Comparison of ENCODE assay signal across 19 cellular contexts in the genomic region with DNA sequence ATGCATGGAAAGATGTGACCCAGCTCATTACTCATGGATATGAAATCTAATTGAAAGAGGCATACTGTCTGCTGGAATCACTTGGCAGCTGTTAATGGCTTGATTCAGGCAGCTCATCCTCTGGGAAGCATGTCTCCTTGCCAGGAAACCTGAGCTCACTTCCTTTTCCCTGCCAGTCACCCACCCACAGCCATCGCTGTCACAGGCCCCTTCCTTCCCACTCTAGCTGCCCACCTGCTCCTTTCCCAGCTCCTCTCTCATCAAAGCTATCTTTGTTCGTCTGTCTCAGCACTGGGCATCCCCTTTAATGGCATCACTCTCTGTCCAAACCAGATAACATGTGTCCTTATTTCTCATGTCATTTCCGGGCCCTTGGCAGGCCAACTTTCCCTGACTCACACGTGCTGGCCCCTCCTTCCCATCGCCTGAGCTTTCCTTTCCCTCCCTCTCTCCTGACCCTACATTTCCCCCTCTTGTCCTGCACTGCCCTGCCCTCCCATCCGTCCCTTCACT.
DNase-seq lines count a peak whose midpoint lies in the region; ATAC-seq, FAIRE-seq and TF ChIP-seq lines count a peak whose summit lies in the region.
"Had no signal": no experiment of that assay in that cellular context is flagged by ENCODE, and none has a peak within 500 bp of the region (broad histone marks: within the 10 kb centered on the region; RNA-seq: fewer than 3 reads in every experiment).

No MANE protein-coding gene starts in this region.

- no peak for TF ChIP-seq CTCF in right lobe of liver (IDR thresholded peaks at IDR 0.05)
- TF ChIP-seq CTCF in HepG2 (CRISPR knock-in tag; IDR thresholded peaks at IDR 0.05): no peak
- no peak for TF ChIP-seq CTCF in tibial artery (IDR thresholded peaks at IDR 0.05)
- TF ChIP-seq CTCF in coronary artery (IDR thresholded peaks at IDR 0.05): no peak

- H3K36me3 Mint-ChIP-seq in activated naive CD8-positive, alpha-beta T cell treated with anti-CD3 and anti-CD28 coated beads for 36 hours: no peaks in the 10 kb centered on the region
- H3K36me3 Mint-ChIP-seq: naive thymus-derived CD8-positive, alpha-beta T cell; type B pancreatic cell had no signal

- DNase-seq in right lobe of liver: no peak
- DNase-seq in HepG2 (ENCODE audit: low spot score): no peak
- peak; percentile 14 for DNase-seq in T1000 (lab: John Stamatoyannopoulos, UW)
- DNase-seq in foreskin melanocyte: peak; percentile 24
- no peak for DNase-seq in activated naive CD8-positive, alpha-beta T cell treated with anti-CD3 and anti-CD28 coated beads for 36 hours
- DNase-seq in tibial artery: no peak
- DNase-seq in coronary artery (ENCODE audit: low spot score): no peak
- DNase-seq: activated CD4-positive, CD25-positive, alpha-beta regulatory T cell; activated T-cell treated with anti-CD3 and anti-CD28 coated beads, Interleukin-2, amount 50 U/mL, for 4 hours; MV-4-11; naive thymus-derived CD8-positive, alpha-beta T cell; NCI-H510A had no signal

- H3K4me3 ChIP-seq in right lobe of liver: no peak overlapping the region
- no peak overlapping the region for H3K4me3 ChIP-seq in HepG2 (replicated peaks in 1 of 3; ENCODE audit: insufficient read depth in 1 of 3, low read depth in 2 of 3, low read length in 3 of 3)
- no peak overlapping the region for H3K4me3 ChIP-seq in tibial artery
- no peak overlapping the region for H3K4me3 ChIP-seq in coronary artery
- H3K4me3 ChIP-seq: SJSA1, skin epidermis had no signal

- 40% methylated on average over 6 of the region's 6 CpGs for WGBS in right lobe of liver (ENCODE audit: insufficient coverage, low coverage, low lambda C conversion rate, missing lambda C conversion rate)
- 13% methylated on average over 6 of the region's 6 CpGs for WGBS in HepG2 (ENCODE audit: low lambda C conversion rate)

- ATAC-seq in right lobe of liver (peak; percentile 13 to 42 (median 22)), HepG2 (no peak), HG02798 (IDR thresholded peaks at IDR 0.05; ENCODE audit: poor library complexity, unreplicated experiment) (no peak)
- ATAC-seq: activated T-cell treated with anti-CD3 and anti-CD28 coated beads, Interleukin-2, amount 50 U/mL, for 4 hours; naive thymus-derived CD8-positive, alpha-beta T cell had no signal

- H3K4me1 ChIP-seq in right lobe of liver: no peaks in the 10 kb centered on the region
- no peaks in the 10 kb centered on the region for H3K4me1 ChIP-seq in HepG2 (ENCODE audit: insufficient read depth, low read length)
- H3K4me1 ChIP-seq in tibial artery: peaks cover 0 to 16% (median 6%) of the 10 kb centered on the region in 4 donors

- in situ Hi-C loops in HepG2 (cut with HindIII; ENCODE audit: extremely low pct_ligation_motif_present, low pct_unique_long_range_greater_than_20kb): no loop called here

- no peak overlapping the region for H3K4me2 ChIP-seq in HepG2 (ENCODE audit: low read depth, low read length)

- H3K27me3 ChIP-seq in right lobe of liver (no peaks in the 10 kb centered on the region), HepG2 (ENCODE audit: control insufficient read depth in 1 of 2, insufficient read depth in 2 of 2, low read length in 2 of 2) (no peaks in the 10 kb centered on the region), tibial artery (no peaks in the 10 kb centered on the region)
- H3K27me3 ChIP-seq: SJSA1 had no signal

- FAIRE-seq in HepG2 (lab: Jason Lieb, UNC): no peak
- FAIRE-seq: islet of Langerhans had no signal

- H3K9me3 ChIP-seq in right lobe of liver (no peaks in the 10 kb centered on the region), HepG2 (ENCODE audit: low read length) (no peaks in the 10 kb centered on the region), tibial artery (no peaks in the 10 kb centered on the region)
- H3K9me3 ChIP-seq: SJSA1 had no signal

- TF ChIP-seq POLR2A in right lobe of liver (IDR thresholded peaks at IDR 0.05) (no peak), HepG2 (IDR thresholded peaks at IDR 0.05; ENCODE audit: insufficient read depth in 1 of 2, low read depth in 2 of 2, low read length in 2 of 2) (no peak)

- H3K79me2 ChIP-seq in HepG2 (ENCODE audit: insufficient read depth, low read length): no peaks in the 10 kb centered on the region

- H4K20me1 ChIP-seq in HepG2 (ENCODE audit: insufficient read depth, low read length): no peaks in the 10 kb centered on the region

- intact Hi-C loops in right lobe of liver (cut with DNase I): no loop called here
- intact Hi-C loops in HepG2 (cut with micrococcal nuclease; ENCODE audit: unreplicated experiment): no loop called here
- intact Hi-C loops in tibial artery (cut with DNase I; ENCODE audit: low total_unique reads): no loop called here

- no peak for TF ChIP-seq EP300 in HepG2 (IDR thresholded peaks at IDR 0.05; ENCODE audit: low read depth in 2 of 2, low read length in 2 of 2)
- no peak for TF ChIP-seq EP300 in HepG2 (CRISPR knock-in tag; IDR thresholded peaks at IDR 0.05; ENCODE audit: borderline replicate concordance)

- no peak for TF ChIP-seq RAD21 in HepG2 (CRISPR knock-in tag; IDR thresholded peaks at IDR 0.05)

- CTCF ChIA-PET in HepG2 (lab: Yijun Ruan, JAX; ENCODE audit: low intra/inter-chr PET ratio, low total read pairs): no interaction called here

- H3K27ac ChIP-seq in right lobe of liver: no peak overlapping the region
- H3K27ac ChIP-seq in HepG2 (ENCODE audit: extremely low read length, insufficient read depth, low read length): no peak overlapping the region
- H3K27ac ChIP-seq in tibial artery: no peak overlapping the region
- no peak overlapping the region for H3K27ac ChIP-seq in coronary artery
- H3K27ac ChIP-seq: epithelial cell of prostate, SJSA1 had no signal

- H3K9me3 Mint-ChIP-seq in activated naive CD8-positive, alpha-beta T cell treated with anti-CD3 and anti-CD28 coated beads for 36 hours: peaks cover 5% of the 10 kb centered on the region
- H3K9me3 Mint-ChIP-seq: activated T-cell treated with anti-CD3 and anti-CD28 coated beads, Interleukin-2, amount 50 U/mL, for 4 hours had no signal

- POLR2A ChIA-PET in HepG2 (lab: Yijun Ruan, JAX): no interaction called here

- no peaks in the 10 kb centered on the region for H3K4me1 Mint-ChIP-seq in activated naive CD8-positive, alpha-beta T cell treated with anti-CD3 and anti-CD28 coated beads for 36 hours
- H3K4me1 Mint-ChIP-seq: B cell; naive thymus-derived CD8-positive, alpha-beta T cell had no signal

- H3K36me3 ChIP-seq in right lobe of liver (no peaks in the 10 kb centered on the region), HepG2 (replicated peaks in 1 of 2; ENCODE audit: control insufficient read depth in 1 of 2, insufficient read depth in 2 of 2, low read length in 2 of 2) (no peaks in the 10 kb centered on the region), tibial artery (no peaks in the 10 kb centered on the region)
- H3K36me3 ChIP-seq: SJSA1 had no signal

- peaks cover 8% of the 10 kb centered on the region for H3K27me3 Mint-ChIP-seq in activated naive CD8-positive, alpha-beta T cell treated with anti-CD3 and anti-CD28 coated beads for 36 hours
- H3K27me3 Mint-ChIP-seq: type B pancreatic cell had no signal

- H2AFZ ChIP-seq in HepG2 (ENCODE audit: low read length): no peak overlapping the region

- no TSS peak for BruUV-seq in HepG2 (replicated peaks; lab: Mats Ljungman, UMichigan)

- no peak overlapping the region for H3K4me3 Mint-ChIP-seq in activated naive CD8-positive, alpha-beta T cell treated with anti-CD3 and anti-CD28 coated beads for 36 hours
- H3K4me3 Mint-ChIP-seq: activated T-cell treated with anti-CD3 and anti-CD28 coated beads, Interleukin-2, amount 50 U/mL, for 4 hours; B cell; naive thymus-derived CD8-positive, alpha-beta T cell; type B pancreatic cell had no signal

- no peak overlapping the region for H3K9ac ChIP-seq in HepG2 (ENCODE audit: insufficient read depth, low read depth, low read length)

- no peak overlapping the region for H3K27ac Mint-ChIP-seq in activated naive CD8-positive, alpha-beta T cell treated with anti-CD3 and anti-CD28 coated beads for 36 hours
- H3K27ac Mint-ChIP-seq: B cell, type B pancreatic cell had no signal

TF ChIP-seq in HepG2, 621 proteins besides CTCF, POLR2A, EP300 and RAD21 (continues in another document):
- TF ChIP-seq, protein P1, sequence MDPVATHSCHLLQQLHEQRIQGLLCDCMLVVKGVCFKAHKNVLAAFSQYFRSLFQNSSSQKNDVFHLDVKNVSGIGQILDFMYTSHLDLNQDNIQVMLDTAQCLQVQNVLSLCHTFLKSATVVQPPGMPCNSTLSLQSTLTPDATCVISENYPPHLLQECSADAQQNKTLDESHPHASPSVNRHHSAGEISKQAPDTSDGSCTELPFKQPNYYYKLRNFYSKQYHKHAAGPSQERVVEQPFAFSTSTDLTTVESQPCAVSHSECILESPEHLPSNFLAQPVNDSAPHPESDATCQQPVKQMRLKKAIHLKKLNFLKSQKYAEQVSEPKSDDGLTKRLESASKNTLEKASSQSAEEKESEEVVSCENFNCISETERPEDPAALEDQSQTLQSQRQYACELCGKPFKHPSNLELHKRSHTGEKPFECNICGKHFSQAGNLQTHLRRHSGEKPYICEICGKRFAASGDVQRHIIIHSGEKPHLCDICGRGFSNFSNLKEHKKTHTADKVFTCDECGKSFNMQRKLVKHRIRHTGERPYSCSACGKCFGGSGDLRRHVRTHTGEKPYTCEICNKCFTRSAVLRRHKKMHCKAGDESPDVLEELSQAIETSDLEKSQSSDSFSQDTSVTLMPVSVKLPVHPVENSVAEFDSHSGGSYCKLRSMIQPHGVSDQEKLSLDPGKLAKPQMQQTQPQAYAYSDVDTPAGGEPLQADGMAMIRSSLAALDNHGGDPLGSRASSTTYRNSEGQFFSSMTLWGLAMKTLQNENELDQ (CRISPR knock-in tag; IDR thresholded peaks at IDR 0.05; ENCODE audit: borderline replicate concordance): no peak
- TF ChIP-seq, protein P2, sequence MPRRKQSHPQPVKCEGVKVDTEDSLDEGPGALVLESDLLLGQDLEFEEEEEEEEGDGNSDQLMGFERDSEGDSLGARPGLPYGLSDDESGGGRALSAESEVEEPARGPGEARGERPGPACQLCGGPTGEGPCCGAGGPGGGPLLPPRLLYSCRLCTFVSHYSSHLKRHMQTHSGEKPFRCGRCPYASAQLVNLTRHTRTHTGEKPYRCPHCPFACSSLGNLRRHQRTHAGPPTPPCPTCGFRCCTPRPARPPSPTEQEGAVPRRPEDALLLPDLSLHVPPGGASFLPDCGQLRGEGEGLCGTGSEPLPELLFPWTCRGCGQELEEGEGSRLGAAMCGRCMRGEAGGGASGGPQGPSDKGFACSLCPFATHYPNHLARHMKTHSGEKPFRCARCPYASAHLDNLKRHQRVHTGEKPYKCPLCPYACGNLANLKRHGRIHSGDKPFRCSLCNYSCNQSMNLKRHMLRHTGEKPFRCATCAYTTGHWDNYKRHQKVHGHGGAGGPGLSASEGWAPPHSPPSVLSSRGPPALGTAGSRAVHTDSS (CRISPR knock-in tag; conservative IDR thresholded peaks at IDR 0.05): no peak
- TF ChIP-seq ZMYM3 (CRISPR knock-in tag; IDR thresholded peaks at IDR 0.05) (no peak), HNRNPK (IDR thresholded peaks at IDR 0.05; ENCODE audit: low read depth, low read length, poor library complexity, severe bottlenecking) (no peak), ZNF547 (CRISPR knock-in tag; IDR thresholded peaks at IDR 0.05) (no peak), KMT2B (CRISPR knock-in tag; IDR thresholded peaks at IDR 0.05) (no peak), DR1 (CRISPR knock-in tag; IDR thresholded peaks at IDR 0.05) (no peak)

Comparison
In these comparisons a context has a peak if more than half of its experiments do, and no peak if none do; other contexts are left out.
1. ATAC-seq: peak in right lobe of liver (4 of 4); none in HepG2 (single experiment) and HG02798 (single experiment).
2. DNase-seq: peak in T1000 (single experiment) and foreskin melanocyte (single experiment); none in right lobe of liver (0 of 3), HepG2 (single experiment), activated naive CD8-positive, alpha-beta T cell treated with anti-CD3 and anti-CD28 coated beads for 36 hours (single experiment), tibial artery (0 of 2) and coronary artery (single experiment).